In genomic region chr7:136470179-136470578, GRCh38 we compare ENCODE assay signal across 29 cellular contexts.
"Had no signal": no experiment of that assay in that cellular context is flagged by ENCODE, and none has a peak within 500 bp of the region (broad histone marks: within the 10 kb centered on the region; RNA-seq: fewer than 3 reads in every experiment).

No MANE protein-coding gene starts in this region.

- H3K27ac ChIP-seq: adrenal gland, ascending aorta, body of pancreas, brain microvascular endothelial cell, breast epithelium, cardiac muscle cell had no signal

- H3K9me3 ChIP-seq: body of pancreas had no signal

- H3K27me3 ChIP-seq: adrenal gland, ascending aorta, body of pancreas, brain microvascular endothelial cell, breast epithelium, cardiac muscle cell had no signal

- H3K36me3 ChIP-seq: adrenal gland, ascending aorta, brain microvascular endothelial cell, breast epithelium, cardiac muscle cell had no signal

- H3K4me1 ChIP-seq: adrenal gland, ascending aorta, body of pancreas, breast epithelium had no signal

- H3K4me3 ChIP-seq: adrenal gland, ascending aorta, body of pancreas, breast epithelium, cardiac muscle cell had no signal

- DNase-seq: activated effector memory CD4-positive, alpha-beta T cell treated with anti-CD3 and anti-CD28 coated beads, Interleukin-2, amount 50 U/mL, for 16 hours; activated effector memory CD4-positive, alpha-beta T cell treated with Interleukin-2 at 50 U/mL for 16 hours; activated gamma-delta T cell; activated gamma-delta T cell treated with Interleukin-2 at 50 U/mL for 16 hours; activated naive CD4-positive, alpha-beta T cell; activated naive CD4-positive, alpha-beta T cell treated with anti-CD3 and anti-CD28 coated beads for 36 hours; activated naive CD4-positive, alpha-beta T cell treated with anti-CD3 and anti-CD28 coated beads, Interleukin-2, amount 10 ng/mL, durations not matched to agents 7 days and 5 days; activated naive CD4-positive, alpha-beta T cell treated with Interleukin-2 at 50 U/mL for 16 hours; activated naive CD8-positive, alpha-beta T cell treated with anti-CD3 and anti-CD28 coated beads for 36 hours; activated naive CD8-positive, alpha-beta T cell treated with anti-CD3 and anti-CD28 coated beads, Interleukin-2, amount 10 ng/mL, durations not matched to agents 7 days and 5 days; activated naive CD8-positive, alpha-beta T cell treated with anti-CD3 and anti-CD28 coated beads, Interleukin-2, amount 50 U/mL, for 24 hours; activated T-cell treated with anti-CD3 and anti-CD28 coated beads for 4 hours; activated T-cell treated with anti-CD3 and anti-CD28 coated beads, Interleukin-2, amount 50 U/mL, for 1 hour; activated T-cell treated with anti-CD3 and anti-CD28 coated beads, Interleukin-2, amount 50 U/mL, for 24 hours; activated T-cell treated with anti-CD3 and anti-CD28 coated beads, Interleukin-2, amount 50 U/mL, for 4 hours; activated T-cell treated with anti-CD3 and anti-CD28 coated beads, Interleukin-2, amount 50 U/mL, for 48 hours; activated T-cell treated with anti-CD3 and anti-CD28 coated beads, Interleukin-2, amount 50 U/mL, for 72 hours; adrenal gland; amniotic stem cell; amygdala; anterior cingulate cortex; aorta; body of pancreas; brain microvascular endothelial cell; central memory CD4-positive, alpha-beta T cell; cerebellar nuclear complex had no signal
